19 cellular contexts compared by ENCODE assay signal in genomic region chr19:40335101-40335500, GRCh38. TPM values are rescaled to one million over a fixed set of nuclear protein-coding genes. Genes with fewer than 3 reads are reported as not detected.
"Had no signal": no experiment of that assay in that cellular context is flagged by ENCODE, and none has a peak within 500 bp of the region (broad histone marks: within the 10 kb centered on the region; RNA-seq: fewer than 3 reads in every experiment).

No MANE protein-coding gene starts in this region.

- H3K27ac ChIP-seq: KMS-11 had no signal

- H3K9me3 ChIP-seq: SJCRH30 had no signal

- H3K27me3 ChIP-seq: SJCRH30 had no signal

- H3K9ac ChIP-seq: KMS-11 had no signal

- H3K4me3 ChIP-seq: SJCRH30 had no signal

- DNase-seq: IMR-90, Kasumi-1, MM.1S, NCI-H1092 treated with DMSO at 0.1 percent for 48 hours, NCI-H1436, NCI-H187, NCI-H2029, NCI-H2081 treated with DMSO at 0.1 percent for 48 hours, NCI-H2171, NCI-H524, NCI-H526 treated with DMSO at 0.1 percent for 48 hours, NCI-H748 treated with DMSO at 0.1 percent for 48 hours, SHP77 treated with DMSO at 0.1 percent for 48 hours, SJCRH30 had no signal

- H3K4me2 ChIP-seq: KMS-11 had no signal

RNA-seq across cellular contexts. Expression of gene HIPK4, which starts 54.9 kb away (rescaled TPM):
- total RNA-seq: HepG2, HT1080, NCI-H460, Right ventricle myocardium inferior had no signal
